ENCODE assay signal across 10 cellular contexts in genomic region chr6:42387336-42387735, GRCh38.
A peak's percentile ranks its signal among the peaks of the same experiment; 100 is the strongest.
DNase-seq lines count a peak whose midpoint lies in the region; ATAC-seq lines count a peak whose summit lies in the region.
"Had no signal": no experiment of that assay in that cellular context is flagged by ENCODE, and none has a peak within 500 bp of the region (broad histone marks: within the 10 kb centered on the region; RNA-seq: fewer than 3 reads in every experiment).

No MANE protein-coding gene starts in this region.

- peaks cover 16% of the 10 kb centered on the region for H3K36me3 Mint-ChIP-seq in activated CD8-positive, alpha-beta T cell treated with anti-CD3 and anti-CD28 coated beads, Interleukin-2, amount 10 ng/mL, durations not matched to agents 7 days and 5 days (ENCODE audit: low read depth)
- H3K36me3 Mint-ChIP-seq in immature natural killer cell, result peaks cover 0 to 6% (median 0%) of the 10 kb centered on the region in 3 donors

- no peaks in the 10 kb centered on the region for H3K27me3 Mint-ChIP-seq in activated CD8-positive, alpha-beta T cell treated with anti-CD3 and anti-CD28 coated beads, Interleukin-2, amount 10 ng/mL, durations not matched to agents 7 days and 5 days (ENCODE audit: low read depth)
- peaks cover 0 to 8% (median 1%) of the 10 kb centered on the region in 3 donors for H3K27me3 Mint-ChIP-seq in immature natural killer cell (ENCODE audit: low read depth in 3 of 3)

- no peak overlapping the region for H3K4me3 ChIP-seq in BLaER1 treated with 17β-estradiol and CSF1 and Interleukin-3, amounts not matched to agents 10 nM and 100 nM
- H3K4me3 ChIP-seq in Jurkat, Clone E6-1 (ENCODE audit: low read length), result no peak overlapping the region

- no peaks in the 10 kb centered on the region for H3K9me3 Mint-ChIP-seq in activated CD8-positive, alpha-beta T cell treated with anti-CD3 and anti-CD28 coated beads, Interleukin-2, amount 10 ng/mL, durations not matched to agents 7 days and 5 days (ENCODE audit: insufficient read depth)
- no peaks in the 10 kb centered on the region for H3K9me3 Mint-ChIP-seq in immature natural killer cell
- H3K9me3 Mint-ChIP-seq: HFFc6 had no signal

- H3K4me1 Mint-ChIP-seq in activated CD8-positive, alpha-beta T cell treated with anti-CD3 and anti-CD28 coated beads, Interleukin-2, amount 10 ng/mL, durations not matched to agents 7 days and 5 days (ENCODE audit: low read depth), result peaks cover 77% of the 10 kb centered on the region
- H3K4me1 Mint-ChIP-seq in immature natural killer cell, result peaks cover 68 to 82% of the 10 kb centered on the region in 2 donors

- peak; percentile 88 for DNase-seq in Jurkat, Clone E6-1 (ENCODE audit: low read depth, low spot score)
- DNase-seq in activated CD8-positive, alpha-beta T cell treated with anti-CD3 and anti-CD28 coated beads, Interleukin-2, amount 10 ng/mL, durations not matched to agents 7 days and 5 days, result no peak
- DNase-seq in immature natural killer cell (peak; percentile 40 to 66 (median 41)), NCI-H2029 treated with DMSO at 0.1 percent for 48 hours (lab: John Stamatoyannopoulos, UW) (no peak), RPMI8226 (no peak), ecto neural progenitor cell (ENCODE audit: low spot score) (no peak), occipital lobe (lab: John Stamatoyannopoulos, UW) (no peak)
- DNase-seq: HFFc6 had no signal

- H3K9ac ChIP-seq in BLaER1 treated with 17β-estradiol and CSF1 and Interleukin-3, amounts not matched to agents 10 nM and 100 nM, result 0 out of 22 replicates have a peak overlapping the region, but pooled peaks of 1 of the 11 experiments have one; percentile 1

- H3K27ac Mint-ChIP-seq in activated CD8-positive, alpha-beta T cell treated with anti-CD3 and anti-CD28 coated beads, Interleukin-2, amount 10 ng/mL, durations not matched to agents 7 days and 5 days, result peak overlapping the region; percentile 41
- peak overlapping the region; percentile 22 to 83 (median 80) for H3K27ac Mint-ChIP-seq in immature natural killer cell
- H3K27ac Mint-ChIP-seq: HFFc6 had no signal

- no peaks in the 10 kb centered on the region for H3K27me3 ChIP-seq in BLaER1 treated with 17β-estradiol and CSF1 and Interleukin-3, amounts not matched to agents 10 nM and 100 nM

- CTCF ChIA-PET in activated CD8-positive, alpha-beta T cell treated with anti-CD3 and anti-CD28 coated beads, Interleukin-2, amount 10 ng/mL, durations not matched to agents 7 days and 5 days (lab: Charles Lee), result interaction anchor here (1.0 to 7.5 kb wide), 5 partner anchors 9 to 160 kb away, joined by 3 to 52 read pairs (median 3); no protein-coding TSS in a partner anchor

- peaks cover 0 to 36% (median 21%) of the 10 kb centered on the region in 10 experiments; a peak in 18 of 20 replicates for H3K4me1 ChIP-seq in BLaER1 treated with 17β-estradiol and CSF1 and Interleukin-3, amounts not matched to agents 10 nM and 100 nM

- peaks cover 7 to 80% (median 43%) of the 10 kb centered on the region in 11 experiments; a peak in 16 of 22 replicates for H4K20me1 ChIP-seq in BLaER1 treated with 17β-estradiol and CSF1 and Interleukin-3, amounts not matched to agents 10 nM and 100 nM

- H3K4me3 Mint-ChIP-seq in activated CD8-positive, alpha-beta T cell treated with anti-CD3 and anti-CD28 coated beads, Interleukin-2, amount 10 ng/mL, durations not matched to agents 7 days and 5 days, result peak overlapping the region; percentile 2
- H3K4me3 Mint-ChIP-seq in immature natural killer cell, result peak overlapping the region; percentile 25 to 70 (median 65)
- H3K4me3 Mint-ChIP-seq: HFFc6 had no signal

- peaks cover 0 to 9% (median 0%) of the 10 kb centered on the region in 11 experiments; a peak in 3 of 22 replicates for H3K36me3 ChIP-seq in BLaER1 treated with 17β-estradiol and CSF1 and Interleukin-3, amounts not matched to agents 10 nM and 100 nM

- no peaks in the 10 kb centered on the region for H3K9me3 ChIP-seq in BLaER1 treated with 17β-estradiol and CSF1 and Interleukin-3, amounts not matched to agents 10 nM and 100 nM (replicated peaks in 1 of 11)

- no peak overlapping the region for H3K27ac ChIP-seq in BLaER1 treated with 17β-estradiol and CSF1 and Interleukin-3, amounts not matched to agents 10 nM and 100 nM
- H3K27ac ChIP-seq: epithelial cell of prostate had no signal

- POLR2A ChIA-PET in activated CD8-positive, alpha-beta T cell treated with anti-CD3 and anti-CD28 coated beads, Interleukin-2, amount 10 ng/mL, durations not matched to agents 7 days and 5 days (lab: Charles Lee), result no interaction called here

- peak; percentile 25 for ATAC-seq in activated CD8-positive, alpha-beta T cell treated with anti-CD3 and anti-CD28 coated beads, Interleukin-2, amount 10 ng/mL, durations not matched to agents 7 days and 5 days

- peak overlapping the region; percentile 3 to 59 (median 40); a peak in 20 of 22 replicates for H3K4me2 ChIP-seq in BLaER1 treated with 17β-estradiol and CSF1 and Interleukin-3, amounts not matched to agents 10 nM and 100 nM

Comparison
In these comparisons a context has a peak if more than half of its experiments do, and no peak if none do; other contexts are left out.
1. DNase-seq: peak in Jurkat, Clone E6-1 (single experiment) and immature natural killer cell (3 of 3); none in activated CD8-positive, alpha-beta T cell treated with anti-CD3 and anti-CD28 coated beads, Interleukin-2, amount 10 ng/mL, durations not matched to agents 7 days and 5 days (single experiment), NCI-H2029 treated with DMSO at 0.1 percent for 48 hours (single experiment), RPMI8226 (single experiment), ecto neural progenitor cell (single experiment) and occipital lobe (single experiment).